ENCODE assay signal across 9 cellular contexts in the genomic region with DNA sequence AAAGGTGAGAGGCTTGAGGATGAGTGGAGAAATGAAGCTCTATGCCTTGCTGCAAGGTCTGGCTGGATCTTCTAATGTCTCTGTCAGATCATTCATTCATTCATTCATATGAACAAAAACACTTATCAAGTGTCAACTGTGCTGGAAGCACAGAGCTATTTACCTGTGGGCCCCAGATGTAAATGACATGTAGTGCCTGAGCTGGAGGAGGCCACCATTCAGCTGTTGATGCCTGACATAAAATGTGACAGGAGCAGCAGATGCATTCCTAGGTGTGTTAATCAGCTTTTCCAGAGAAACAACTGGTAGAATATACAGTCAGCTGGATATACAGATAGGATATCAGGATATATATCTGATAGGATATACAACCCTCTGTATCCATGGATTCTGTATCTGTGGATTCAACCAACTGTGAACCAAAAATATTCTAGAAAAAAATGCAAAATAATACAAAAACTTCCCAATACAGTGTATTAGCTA.
"Had no signal": no experiment of that assay in that cellular context is flagged by ENCODE, and none has a peak within 500 bp of the region (broad histone marks: within the 10 kb centered on the region; RNA-seq: fewer than 3 reads in every experiment).

No MANE protein-coding gene starts in this region.

- H3K36me3 ChIP-seq: HAP-1 had no signal

- H3K9ac ChIP-seq: GM23248 had no signal

- H3K27ac Mint-ChIP-seq: HFFc6, IgD-negative memory B cell had no signal

- H3K4me3 ChIP-seq: GM23248, HAP-1 had no signal

- H3K27ac ChIP-seq: GM23248, HL-60 had no signal

- H3K4me3 Mint-ChIP-seq: HFFc6, IgD-negative memory B cell had no signal

- H3K27me3 Mint-ChIP-seq: IgD-negative memory B cell had no signal

- DNase-seq: GM23248, GOT3, HFFc6, KBM-7 had no signal

- ATAC-seq: HCT116, HepG2 had no signal

- H3K4me1 ChIP-seq: HAP-1 had no signal
